ENCODE assay signal across 19 cellular contexts in genomic region chr15:90881181-90881977, GRCh38.
"Had no signal": no experiment of that assay in that cellular context is flagged by ENCODE, and none has a peak within 500 bp of the region (broad histone marks: within the 10 kb centered on the region; RNA-seq: fewer than 3 reads in every experiment).

No MANE protein-coding gene starts in this region.

- H3K27me3 ChIP-seq: esophagus squamous epithelium, sigmoid colon, stomach had no signal

- ATAC-seq: activated CD4-positive, CD25-positive, alpha-beta regulatory T cell treated with anti-CD3 and anti-CD28 coated beads, Interleukin-2, amount 50 U/mL, for 24 hours; activated T-cell treated with anti-CD3 and anti-CD28 coated beads, Interleukin-2, amount 50 U/mL, for 4 hours; natural killer cell treated with Interleukin-12 subunit alpha and Interleukin-12 subunit beta and Interleukin-15 and Interleukin-18, amount 100 ng/mL, for 72 hours had no signal

- DNase-seq: activated CD4-positive, alpha-beta T cell treated with anti-CD3 and anti-CD28 coated beads, Interleukin-2, amount 50 U/mL, for 4 hours; activated gamma-delta T cell treated with Interleukin-2 at 50 U/mL for 16 hours; activated naive CD8-positive, alpha-beta T cell treated with anti-CD3 and anti-CD28 coated beads, Interleukin-2, amount 10 ng/mL, durations not matched to agents 7 days and 5 days; activated T-cell treated with anti-CD3 and anti-CD28 coated beads, Interleukin-2, amount 50 U/mL, for 4 hours; central memory CD4-positive, alpha-beta T cell; cortex of kidney; effector CD8-positive, alpha-beta T cell; esophagus squamous epithelium; hippocampal formation; sigmoid colon; stimulated activated CD4-positive, alpha-beta T cell treated with anti-CD3 and anti-CD28 coated beads, Interleukin-1b, Interleukin-23, amount 100 ng/mL, for 48 hours; stomach; SW 1271; T-helper 9 cell had no signal

- H3K9me3 ChIP-seq: esophagus squamous epithelium, prostate gland, sigmoid colon, stomach, thoracic aorta had no signal

- H3K27ac ChIP-seq: prostate gland, sigmoid colon, thoracic aorta had no signal

- H3K4me3 ChIP-seq: esophagus squamous epithelium, prostate gland, sigmoid colon, stomach, thoracic aorta had no signal

- FAIRE-seq: endothelial cell of umbilical vein had no signal
